8 cellular contexts compared by ENCODE assay signal in genomic region chr3:179146911-179147570, GRCh38. TPM values are rescaled to one million over a fixed set of nuclear protein-coding genes. Genes with fewer than 3 reads are reported as not detected.
DNase-seq lines count a peak whose midpoint lies in the region; ATAC-seq and TF ChIP-seq lines count a peak whose summit lies in the region.

No MANE protein-coding gene starts in this region.

- peak; percentile 79 for TF ChIP-seq CTCF in foreskin keratinocyte (conservative IDR thresholded peaks at IDR 0.05)
- TF ChIP-seq CTCF in neural crest cell (conservative IDR thresholded peaks at IDR 0.05), result peak; percentile 77

- H3K27ac ChIP-seq in foreskin keratinocyte, result peak overlapping the region; percentile 11

- H3K36me3 Mint-ChIP-seq in activated CD4-positive, alpha-beta memory T cell treated with anti-CD3 and anti-CD28 coated beads, Interleukin-2, amount 10 ng/mL, durations not matched to agents 7 days and 5 days (ENCODE audit: low read depth), result no peaks in the 10 kb centered on the region
- no peaks in the 10 kb centered on the region for H3K36me3 Mint-ChIP-seq in neural crest cell (ENCODE audit: low read depth)

- H3K4me1 ChIP-seq in foreskin keratinocyte, result peaks cover 5% of the 10 kb centered on the region

- no peaks in the 10 kb centered on the region for H3K27me3 ChIP-seq in foreskin keratinocyte

- peaks cover 31% of the 10 kb centered on the region for H3K4me1 Mint-ChIP-seq in activated CD4-positive, alpha-beta memory T cell treated with anti-CD3 and anti-CD28 coated beads, Interleukin-2, amount 10 ng/mL, durations not matched to agents 7 days and 5 days
- peaks cover 21% of the 10 kb centered on the region for H3K4me1 Mint-ChIP-seq in neural crest cell

- POLR2A ChIA-PET in activated CD4-positive, alpha-beta memory T cell treated with anti-CD3 and anti-CD28 coated beads, Interleukin-2, amount 10 ng/mL, durations not matched to agents 7 days and 5 days (lab: Charles Lee), result interaction anchor here (0.9 to 3.6 kb wide), 9 partner anchors 48 to 1455 kb away, joined by 3 to 35 read pairs (median 12); partner anchors contain the start of genes ACTL6A, TTC14, ZMAT3 and ZNF639

- DNase-seq in COLO829 (ENCODE audit: low spot score) (peak; percentile 51), NCI-H2227 (lab: John Stamatoyannopoulos, UW; ENCODE audit: unreplicated experiment) (peak; percentile 61), foreskin keratinocyte (peak; percentile 50 to 75), neural crest cell (ENCODE audit: low read depth, low spot score) (peak; percentile 14)
- DNase-seq in activated CD4-positive, alpha-beta memory T cell treated with anti-CD3 and anti-CD28 coated beads, Interleukin-2, amount 10 ng/mL, durations not matched to agents 7 days and 5 days, result peak; percentile 17
- no peak for DNase-seq in activated naive CD4-positive, alpha-beta T cell treated with Interleukin-2 at 50 U/mL for 16 hours

- CTCF ChIA-PET in activated CD4-positive, alpha-beta memory T cell treated with anti-CD3 and anti-CD28 coated beads, Interleukin-2, amount 10 ng/mL, durations not matched to agents 7 days and 5 days (lab: Charles Lee), result interaction anchor here (1.0 to 3.6 kb wide), 10 partner anchors 39 to 415 kb away, joined by 3 to 20 read pairs (median 4); partner anchors contain the start of genes ACTL6A, ZMAT3 and ZNF639

- no peak overlapping the region for H3K4me3 Mint-ChIP-seq in activated CD4-positive, alpha-beta memory T cell treated with anti-CD3 and anti-CD28 coated beads, Interleukin-2, amount 10 ng/mL, durations not matched to agents 7 days and 5 days
- H3K4me3 Mint-ChIP-seq in neural crest cell, result no peak overlapping the region

- no peak overlapping the region for H3K27ac Mint-ChIP-seq in activated CD4-positive, alpha-beta memory T cell treated with anti-CD3 and anti-CD28 coated beads, Interleukin-2, amount 10 ng/mL, durations not matched to agents 7 days and 5 days
- no peak overlapping the region for H3K27ac Mint-ChIP-seq in neural crest cell (ENCODE audit: unreplicated experiment)

- peaks cover 27% of the 10 kb centered on the region for H3K27me3 Mint-ChIP-seq in activated CD4-positive, alpha-beta memory T cell treated with anti-CD3 and anti-CD28 coated beads, Interleukin-2, amount 10 ng/mL, durations not matched to agents 7 days and 5 days
- peaks cover 12% of the 10 kb centered on the region for H3K27me3 Mint-ChIP-seq in neural crest cell (ENCODE audit: low read depth)

- ATAC-seq in GM18873 (IDR thresholded peaks at IDR 0.05; ENCODE audit: low FRiP score, unreplicated experiment) (peak; percentile 23), HG03354 (IDR thresholded peaks at IDR 0.05; ENCODE audit: poor library complexity, severe bottlenecking, unreplicated experiment) (peak; percentile 28), foreskin keratinocyte (peak; percentile 42)

- no peaks in the 10 kb centered on the region for H3K9me3 Mint-ChIP-seq in activated CD4-positive, alpha-beta memory T cell treated with anti-CD3 and anti-CD28 coated beads, Interleukin-2, amount 10 ng/mL, durations not matched to agents 7 days and 5 days
- H3K9me3 Mint-ChIP-seq in neural crest cell, result no peaks in the 10 kb centered on the region

RNA-seq across cellular contexts. Expression of gene PIK3CA, which starts 1.1 kb away (rescaled TPM):
- 10 to 100 TPM; 25.9 to 26.2 TPM for total RNA-seq in activated CD4-positive, alpha-beta memory T cell treated with anti-CD3 and anti-CD28 coated beads, Interleukin-2, amount 10 ng/mL, durations not matched to agents 7 days and 5 days
- total RNA-seq in foreskin keratinocyte (17.7 and 20.2 TPM in 2 replicates), neural crest cell (14.1 and 15.3 TPM in 2 replicates)
- 2.8 and 3.2 TPM in 2 replicates for polyA plus RNA-seq in foreskin keratinocyte
